Comparison of ENCODE assay signal across 12 cellular contexts in genomic region chr11:75421035-75421602, GRCh38. TPM values are rescaled to one million over a fixed set of nuclear protein-coding genes. Genes with fewer than 3 reads are reported as not detected.
DNase-seq lines count a peak whose midpoint lies in the region; ATAC-seq and TF ChIP-seq lines count a peak whose summit lies in the region.
"Had no signal": no experiment of that assay in that cellular context is flagged by ENCODE, and none has a peak within 500 bp of the region (broad histone marks: within the 10 kb centered on the region; RNA-seq: fewer than 3 reads in every experiment).

No MANE protein-coding gene starts in this region.

- H3K9me3 ChIP-seq in RWPE2 (ENCODE audit: severe bottlenecking) = no peaks in the 10 kb centered on the region
- no peaks in the 10 kb centered on the region for H3K9me3 ChIP-seq in esophagus muscularis mucosa

- WGBS in esophagus muscularis mucosa = 91% methylated on average over 8 of the region's 11 CpGs

- DNase-seq in RWPE2 (ENCODE audit: low spot score) (no peak), erythroblast (lab: John Stamatoyannopoulos, UW) (peak; percentile 53 to 75), posterior vena cava (ENCODE audit: low spot score) (peak; percentile 52), esophagus muscularis mucosa (ENCODE audit: extremely low spot score) (no peak), NCI-H2107 treated with DMSO at 0.1 percent for 48 hours (lab: John Stamatoyannopoulos, UW; ENCODE audit: unreplicated experiment) (no peak), NK-92 (lab: John Stamatoyannopoulos, UW; ENCODE audit: unreplicated experiment) (no peak)
- DNase-seq in activated naive CD4-positive, alpha-beta T cell treated with anti-CD3 and anti-CD28 coated beads, Interleukin-2, amount 50 U/mL, for 16 hours = no peak
- DNase-seq: activated naive CD4-positive, alpha-beta T cell treated with anti-CD3 and anti-CD28 coated beads, Interleukin-2, amount 10 ng/mL, durations not matched to agents 7 days and 5 days; cerebellar nuclear complex; Karpas-422; NCI-H1930 had no signal

- H3K27me3 ChIP-seq in RWPE2 (ENCODE audit: insufficient read depth, poor library complexity, severe bottlenecking) (no peaks in the 10 kb centered on the region), esophagus muscularis mucosa (no peaks in the 10 kb centered on the region)

- TF ChIP-seq CTCF in C4-2B (conservative IDR thresholded peaks at IDR 0.05) = no peak
- TF ChIP-seq CTCF in RWPE2 (IDR thresholded peaks at IDR 0.05; ENCODE audit: poor library complexity, severe bottlenecking) = no peak
- no peak for TF ChIP-seq CTCF in esophagus muscularis mucosa (IDR thresholded peaks at IDR 0.05)

- ATAC-seq in RWPE2 (ENCODE audit: low read depth) = no peak

- H3K4me1 ChIP-seq in RWPE2 (ENCODE audit: insufficient read depth, poor library complexity, severe bottlenecking) (peaks cover 26% of the 10 kb centered on the region), esophagus muscularis mucosa (peaks cover 0 to 11% (median 10%) of the 10 kb centered on the region in 4 donors)

- intact Hi-C loops in posterior vena cava (cut with DNase I) (no loop called here), esophagus muscularis mucosa (cut with DNase I) (no loop called here)

- TF ChIP-seq EP300 in esophagus muscularis mucosa (IDR thresholded peaks at IDR 0.05) = no peak

- no peak for TF ChIP-seq POLR2A in erythroblast (IDR thresholded peaks at IDR 0.05; ENCODE audit: low read length)
- no peak for TF ChIP-seq POLR2A in esophagus muscularis mucosa (IDR thresholded peaks at IDR 0.05; ENCODE audit: low read depth)

- peaks cover 30% of the 10 kb centered on the region for H3K36me3 ChIP-seq in RWPE2 (ENCODE audit: low read depth)
- peaks cover 0 to 30% (median 20%) of the 10 kb centered on the region in 4 donors for H3K36me3 ChIP-seq in esophagus muscularis mucosa

- H3K27ac ChIP-seq in C4-2B (peak overlapping the region; percentile 3; the same call in 1 of the 2 replicates), RWPE2 (ENCODE audit: poor library complexity, severe bottlenecking) (peak overlapping the region; percentile 92), esophagus muscularis mucosa (replicated peaks in 1 of 4) (peak overlapping the region in 1 of 4 donors; percentile 27)

- H3K4me3 ChIP-seq in RWPE2 (ENCODE audit: severe bottlenecking) = no peak overlapping the region
- no peak overlapping the region for H3K4me3 ChIP-seq in esophagus muscularis mucosa

RNA-seq across cellular contexts. Expression of gene KLHL35, which starts 11.9 kb away (rescaled TPM):
- total RNA-seq in posterior vena cava = under 1 TPM; 0.67 to 0.79 TPM
- total RNA-seq in esophagus muscularis mucosa = under 1 TPM in 3 of 4 donors, not detected in 1; 0.17 to 0.42 (median 0.29) TPM

RNA-seq across cellular contexts. Expression of gene RPS3, which starts 21.8 kb away (rescaled TPM):
- total RNA-seq in posterior vena cava = 1,000 to 10,000 TPM; 1,304 to 1,399 TPM
- total RNA-seq in esophagus muscularis mucosa = 1,000 to 10,000 TPM in 3 of 4 donors, 100 to 1,000 TPM in 1; 879 to 1,878 (median 1,387) TPM

Comparison
In these comparisons a context has a peak if more than half of its experiments do, and no peak if none do; other contexts are left out.
1. DNase-seq: peak in erythroblast (2 of 2) and posterior vena cava (single experiment); none in RWPE2 (single experiment), esophagus muscularis mucosa (single experiment), NCI-H2107 treated with DMSO at 0.1 percent for 48 hours (single experiment), activated naive CD4-positive, alpha-beta T cell treated with anti-CD3 and anti-CD28 coated beads, Interleukin-2, amount 50 U/mL, for 16 hours (single experiment) and NK-92 (single experiment).